ENCODE assay signal across 15 cellular contexts in the genomic region with DNA sequence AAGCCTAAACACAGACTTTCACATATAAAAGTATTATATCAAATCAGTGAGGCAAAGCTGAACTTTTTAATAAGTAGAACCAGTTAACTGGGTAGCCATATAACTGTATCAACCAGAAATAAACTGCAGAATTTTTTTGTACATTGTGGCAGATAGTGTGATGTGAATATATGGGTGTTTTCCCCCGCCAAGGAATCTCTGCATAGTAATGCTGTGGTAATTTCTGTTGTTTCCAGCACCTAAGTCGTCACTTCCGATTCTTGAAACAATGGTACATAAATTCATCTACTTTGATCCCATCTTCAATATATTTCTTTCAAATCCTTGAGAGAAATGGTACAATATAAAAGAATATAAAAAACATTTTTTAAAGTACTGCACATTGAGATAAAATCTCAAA.
"Had no signal": no experiment of that assay in that cellular context is flagged by ENCODE, and none has a peak within 500 bp of the region (broad histone marks: within the 10 kb centered on the region; RNA-seq: fewer than 3 reads in every experiment).

No MANE protein-coding gene starts in this region.

- H3K27ac Mint-ChIP-seq: activated CD4-positive, alpha-beta memory T cell treated with anti-CD3 and anti-CD28 coated beads, Interleukin-2, amount 10 ng/mL, durations not matched to agents 7 days and 5 days; activated naive CD4-positive, alpha-beta T cell treated with anti-CD3 and anti-CD28 coated beads for 36 hours; nephron; progenitor cell of endocrine pancreas had no signal

- ATAC-seq: heart left ventricle, left lobe of liver, right cardiac atrium had no signal

- FAIRE-seq: astrocyte, endothelial cell of umbilical vein, islet of Langerhans, small intestine had no signal

- H3K9me3 Mint-ChIP-seq: activated CD4-positive, alpha-beta memory T cell treated with anti-CD3 and anti-CD28 coated beads, Interleukin-2, amount 10 ng/mL, durations not matched to agents 7 days and 5 days; activated naive CD4-positive, alpha-beta T cell treated with anti-CD3 and anti-CD28 coated beads for 36 hours; nephron had no signal

- H3K4me1 Mint-ChIP-seq: activated CD4-positive, alpha-beta memory T cell treated with anti-CD3 and anti-CD28 coated beads, Interleukin-2, amount 10 ng/mL, durations not matched to agents 7 days and 5 days; nephron had no signal

- H3K4me3 Mint-ChIP-seq: activated CD4-positive, alpha-beta memory T cell treated with anti-CD3 and anti-CD28 coated beads, Interleukin-2, amount 10 ng/mL, durations not matched to agents 7 days and 5 days; activated naive CD4-positive, alpha-beta T cell treated with anti-CD3 and anti-CD28 coated beads for 36 hours; nephron had no signal

- H3K27me3 Mint-ChIP-seq: activated CD4-positive, alpha-beta memory T cell treated with anti-CD3 and anti-CD28 coated beads, Interleukin-2, amount 10 ng/mL, durations not matched to agents 7 days and 5 days; progenitor cell of endocrine pancreas had no signal

- DNase-seq: activated CD4-positive, alpha-beta memory T cell treated with anti-CD3 and anti-CD28 coated beads, Interleukin-2, amount 10 ng/mL, durations not matched to agents 7 days and 5 days; activated CD4-positive, alpha-beta T cell treated with anti-CD3 and anti-CD28 coated beads for 1 hour; activated naive CD4-positive, alpha-beta T cell treated with anti-CD3 and anti-CD28 coated beads for 36 hours; foreskin keratinocyte; heart left ventricle; occipital lobe; right cardiac atrium; small intestine; tibial artery had no signal
